Comparison of ENCODE assay signal across 8 cellular contexts in the genomic region with DNA sequence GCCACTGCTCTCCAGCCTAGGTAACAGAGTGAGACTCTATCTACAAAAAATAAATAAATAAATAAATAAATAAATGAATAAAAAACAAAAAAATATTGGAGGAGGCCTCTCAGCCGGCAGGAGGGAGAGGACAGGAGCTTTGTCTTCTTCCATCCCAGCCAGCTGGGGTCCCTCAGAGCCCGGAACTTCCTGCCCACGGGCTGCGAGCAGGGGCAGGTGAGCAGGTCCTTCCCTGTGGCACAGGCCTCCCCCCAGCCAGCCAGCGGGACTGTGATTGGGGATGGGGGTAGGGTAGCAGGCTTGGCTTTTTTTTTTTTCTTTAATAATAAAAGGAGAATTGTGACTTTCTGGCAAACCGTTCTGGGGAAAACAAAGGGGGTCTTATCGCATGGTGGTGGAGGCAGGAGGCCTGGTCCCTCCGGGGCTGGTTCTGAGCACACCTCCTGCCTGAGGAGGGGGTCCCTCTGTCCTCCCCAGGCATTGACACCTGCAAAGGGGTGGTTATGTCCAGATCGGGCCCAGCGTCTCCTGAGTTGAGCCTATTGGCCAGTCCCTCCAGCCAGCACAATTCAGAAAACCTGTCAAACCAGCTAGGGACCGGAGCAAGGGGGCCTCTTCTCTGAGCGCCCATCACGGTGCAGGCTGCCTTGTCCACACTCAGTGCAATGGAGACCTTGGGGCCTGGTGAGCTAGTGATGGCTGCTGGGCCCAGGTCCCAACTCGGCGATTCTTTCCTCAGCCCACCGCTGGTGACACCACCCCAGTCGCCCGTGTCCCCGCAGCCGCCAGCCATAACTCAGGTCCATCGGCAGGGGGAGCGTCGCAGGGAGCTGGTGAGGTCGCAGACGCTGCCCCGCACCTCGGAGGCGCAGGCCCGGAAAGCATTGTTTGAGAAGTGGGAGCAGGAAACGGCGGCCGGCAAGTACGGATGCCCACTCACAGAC. TPM values are rescaled to one million over a fixed set of nuclear protein-coding genes. Genes with fewer than 3 reads are reported as not detected.
DNase-seq lines count a peak whose midpoint lies in the region; ATAC-seq, FAIRE-seq and TF ChIP-seq lines count a peak whose summit lies in the region.

No MANE protein-coding gene starts in this region.

- intact Hi-C loops in Panc1 (cut with micrococcal nuclease; ENCODE audit: unreplicated experiment): no loop called here
- intact Hi-C loops in body of pancreas (cut with DNase I): no loop called here

- DNase-seq in D721Med (ENCODE audit: insufficient read length, low spot score): no peak
- DNase-seq in Panc1 (ENCODE audit: low read depth, low spot score): no peak
- DNase-seq in body of pancreas: peak in 3 of 4 donors; percentile 23 to 45 (median 35)
- DNase-seq in AG20443 (ENCODE audit: low spot score): no peak
- no peak for DNase-seq in WERI-Rb-1
- DNase-seq in effector CD4-positive, alpha-beta T cell: no peak

- no peaks in the 10 kb centered on the region for H3K4me1 ChIP-seq in Panc1 (ENCODE audit: control insufficient read depth, insufficient read depth, low read length)
- H3K4me1 ChIP-seq in body of pancreas: no peaks in the 10 kb centered on the region
- H3K4me1 ChIP-seq in parathyroid adenoma: peaks cover 6% of the 10 kb centered on the region

- no peaks in the 10 kb centered on the region for H3K9me3 ChIP-seq in Panc1 (ENCODE audit: control insufficient read depth, insufficient read depth, low read depth, low read length)
- H3K9me3 ChIP-seq in body of pancreas: no peaks in the 10 kb centered on the region
- no peaks in the 10 kb centered on the region for H3K9me3 ChIP-seq in parathyroid adenoma (ENCODE audit: control insufficient read depth, low read length)
- no peaks in the 10 kb centered on the region for H3K9me3 ChIP-seq in WERI-Rb-1 (ENCODE audit: severe bottlenecking)

- no peaks in the 10 kb centered on the region for H3K36me3 ChIP-seq in Panc1 (ENCODE audit: control insufficient read depth, insufficient read depth, low read length)
- no peaks in the 10 kb centered on the region for H3K36me3 ChIP-seq in body of pancreas (replicated peaks in 1 of 2; ENCODE audit: insufficient read depth in 1 of 2, low read depth in 2 of 2)
- no peaks in the 10 kb centered on the region for H3K36me3 ChIP-seq in parathyroid adenoma (ENCODE audit: control insufficient read depth, insufficient read depth, low read length)
- H3K36me3 ChIP-seq in WERI-Rb-1: no peaks in the 10 kb centered on the region

- 41 to 60% methylated on average over 19 to 33 of the region's 33 CpGs for WGBS in body of pancreas, 2 donors

- in situ Hi-C loops in Panc1 (cut with HindIII; ENCODE audit: low pct_unique_long_range_greater_than_20kb, low sequenced_read_pairs): no loop called here

- CTCF ChIA-PET in Panc1 (lab: Charles Lee): no interaction called here

- no peak for TF ChIP-seq POLR2A in body of pancreas (IDR thresholded peaks at IDR 0.05)

- H3K27ac ChIP-seq in Panc1 (ENCODE audit: low read length) (no peak overlapping the region), body of pancreas (no peak overlapping the region), parathyroid adenoma (no peak overlapping the region), WERI-Rb-1 (no peak overlapping the region)

- H3K9ac ChIP-seq in parathyroid adenoma: no peak overlapping the region

- H2AFZ ChIP-seq in parathyroid adenoma: peak overlapping the region; percentile 88

- no TSS peak for BruUV-seq in Panc1 (replicated peaks; lab: Mats Ljungman, UMichigan)

- H3K4me2 ChIP-seq in parathyroid adenoma (ENCODE audit: low read length): no peak overlapping the region

- no peak for FAIRE-seq in D721Med (lab: Jason Lieb, UNC)

- POLR2A ChIA-PET in Panc1 (lab: Charles Lee): no interaction called here

- no peaks in the 10 kb centered on the region for H3K27me3 ChIP-seq in Panc1 (ENCODE audit: control insufficient read depth, insufficient read depth, low read length)
- H3K27me3 ChIP-seq in body of pancreas: peaks cover 0 to 3% of the 10 kb centered on the region in 2 donors
- H3K27me3 ChIP-seq in parathyroid adenoma (ENCODE audit: control insufficient read depth, insufficient read depth, low read length): no peaks in the 10 kb centered on the region
- H3K27me3 ChIP-seq in WERI-Rb-1 (ENCODE audit: insufficient read depth, low read depth, severe bottlenecking): no peaks in the 10 kb centered on the region

- TF ChIP-seq CTCF in D721Med (IDR thresholded peaks at IDR 0.05; ENCODE audit: insufficient read depth, missing control alignments): peak; percentile 14
- no peak; the same call in 1 of the 2 replicates for TF ChIP-seq CTCF in Panc1 (IDR thresholded peaks at IDR 0.05)
- TF ChIP-seq CTCF in body of pancreas (IDR thresholded peaks at IDR 0.05): peak in 6 of 7 experiments; percentile 16 to 49 (median 36)
- TF ChIP-seq CTCF in parathyroid adenoma (IDR thresholded peaks at IDR 0.05): peak; percentile 63
- TF ChIP-seq CTCF in WERI-Rb-1 (IDR thresholded peaks at IDR 0.05; ENCODE audit: low read depth, low read length): no peak

- ATAC-seq in Panc1 (0 out of 2 replicates have a peak, but pooled peaks have one; percentile 32), body of pancreas (peak; percentile 35), GM21447 (IDR thresholded peaks at IDR 0.05; ENCODE audit: unreplicated experiment) (no peak)

- H3K4me3 ChIP-seq in Panc1 (ENCODE audit: low read depth in 2 of 2, low read length in 2 of 2) (no peak overlapping the region), body of pancreas (no peak overlapping the region), parathyroid adenoma (ENCODE audit: low read depth, low read length) (no peak overlapping the region), WERI-Rb-1 (ENCODE audit: low read depth, low read length) (no peak overlapping the region)

- no peaks in the 10 kb centered on the region for H3K79me2 ChIP-seq in parathyroid adenoma

RNA-seq across cellular contexts. Expression of a gene that starts 10.3 kb away (rescaled TPM):
- total RNA-seq in Panc1 (2021; ENCODE audit: unreplicated experiment): not detected
- polyA plus RNA-seq in Panc1 (2012; ENCODE audit: insufficient read length): not detected
- under 1 TPM; 0.33 to 0.78 TPM for total RNA-seq in body of pancreas

RNA-seq across cellular contexts. Expression of a gene that starts 34.3 kb away (rescaled TPM):
- not detected for total RNA-seq in Panc1 (2021; ENCODE audit: unreplicated experiment)
- polyA plus RNA-seq in Panc1 (2012; ENCODE audit: insufficient read length): not detected
- total RNA-seq in body of pancreas: 10 to 100 TPM; 29.3 to 85.7 TPM

RNA-seq across cellular contexts. Expression of a gene that starts 39.5 kb away (rescaled TPM):
- total RNA-seq in Panc1 (2021; ENCODE audit: unreplicated experiment) (95.6 TPM), body of pancreas (100 to 1,000 TPM in 1 of 2 donors, 10 to 100 TPM in 1; 37.9 to 105 TPM)
- 123 TPM for polyA plus RNA-seq in Panc1 (2012; ENCODE audit: insufficient read length)

RNA-seq across cellular contexts. Expression of a gene that starts 46.8 kb away (rescaled TPM):
- not detected for total RNA-seq in Panc1 (2021; ENCODE audit: unreplicated experiment)
- not detected for polyA plus RNA-seq in Panc1 (2012; ENCODE audit: insufficient read length)
- not detected for total RNA-seq in body of pancreas

Comparison
In these comparisons a context has a peak if more than half of its experiments do, and no peak if none do; other contexts are left out.
1. DNase-seq: peak in body of pancreas (3 of 4); none in D721Med (single experiment), Panc1 (single experiment), AG20443 (single experiment), WERI-Rb-1 (single experiment) and effector CD4-positive, alpha-beta T cell (single experiment).
2. CTCF ChIP-seq: peak in D721Med (single experiment), body of pancreas (6 of 7) and parathyroid adenoma (single experiment); none in Panc1 (single experiment) and WERI-Rb-1 (single experiment).
3. RNA of a gene that starts 34.3 kb away (total RNA-seq): 29.3 to 85.7 TPM in body of pancreas; not detected in Panc1 (single experiment); every median in the first group is over 10 times any median in the second.